Comparison of ENCODE assay signal across 8 cellular contexts in genomic region chr4:22514431-22514830, GRCh38. TPM values are rescaled to one million over a fixed set of nuclear protein-coding genes. Genes with fewer than 3 reads are reported as not detected.
DNase-seq lines count a peak whose midpoint lies in the region; ATAC-seq and TF ChIP-seq lines count a peak whose summit lies in the region.

No MANE protein-coding gene starts in this region.

- H2BK120ac ChIP-seq in mesendoderm (ENCODE audit: low read depth, low read length): no peak overlapping the region

- H2BK5ac ChIP-seq in mesendoderm (ENCODE audit: low read length): no peak overlapping the region

- no peak overlapping the region for H2AK5ac ChIP-seq in mesendoderm (ENCODE audit: low read length)

- peak overlapping the region; percentile 91 for H3K56ac ChIP-seq in mesendoderm (ENCODE audit: low read length)

- BruUV-seq in mammary epithelial cell (replicated peaks; lab: Mats Ljungman, UMichigan): TSS peak; percentile 36

- H3K79me2 ChIP-seq in mammary epithelial cell (ENCODE audit: insufficient read depth, low read length): peaks cover 59% of the 10 kb centered on the region
- peaks cover 52% of the 10 kb centered on the region for H3K79me2 ChIP-seq in mesendoderm (ENCODE audit: control insufficient read depth, insufficient read depth, low read length)

- H3K9me3 ChIP-seq in right atrium auricular region: no peaks in the 10 kb centered on the region
- no peaks in the 10 kb centered on the region for H3K9me3 ChIP-seq in mammary epithelial cell (replicated peaks; ENCODE audit: insufficient read depth, low read length)
- no peaks in the 10 kb centered on the region for H3K9me3 ChIP-seq in vagina

- H3K4me3 ChIP-seq in right atrium auricular region (peak overlapping the region; percentile 45 to 59), mammary epithelial cell (replicated peaks in 1 of 3; ENCODE audit: insufficient read depth in 1 of 3, low read depth in 2 of 3, low read length in 3 of 3) (peak overlapping the region; percentile 69 to 70 (median 70)), mesendoderm (ENCODE audit: low read length) (peak overlapping the region; percentile 46), vagina (peak overlapping the region; percentile 48 to 62)

- in situ Hi-C loops in mammary epithelial cell (cut with MboI; ENCODE audit: low sequenced_read_pairs in 2 of 2): no loop called here

- H2AFZ ChIP-seq in mammary epithelial cell (ENCODE audit: low read depth, low read length): peak overlapping the region; percentile 88

- WGBS in mammary epithelial cell (ENCODE audit: low coverage, missing lambda C conversion rate): 7% methylated on average over 5 of the region's 5 CpGs
- WGBS in mesendoderm (ENCODE audit: extremely low coverage, insufficient coverage, low lambda C conversion rate): no CpG with 5 or more reads among the region's 5 CpGs

- H3K27me3 ChIP-seq in right atrium auricular region: no peaks in the 10 kb centered on the region
- no peaks in the 10 kb centered on the region for H3K27me3 ChIP-seq in mammary epithelial cell (ENCODE audit: insufficient read depth, low read length)
- no peaks in the 10 kb centered on the region for H3K27me3 ChIP-seq in mesendoderm (ENCODE audit: insufficient read depth, low read length, poor library complexity)
- H3K27me3 ChIP-seq in vagina: no peaks in the 10 kb centered on the region

- no peak for ATAC-seq in Right ventricle myocardium superior (ENCODE audit: poor library complexity)

- intact Hi-C loops in Right ventricle myocardium superior (cut with DNase I) (no loop called here), mammary epithelial cell (cut with micrococcal nuclease) (loop anchor here (1.0 kb wide), 1 partner anchor 30 kb away; no protein-coding TSS in a partner anchor), vagina (cut with DNase I) (no loop called here)

- H4K5ac ChIP-seq in mesendoderm (ENCODE audit: low read length): no peak overlapping the region

- TF ChIP-seq CTCF in right atrium auricular region (IDR thresholded peaks at IDR 0.05) (no peak), mammary epithelial cell (conservative IDR thresholded peaks at IDR 0.05 in 1 of 2, IDR thresholded peaks at IDR 0.05 in 1 of 2; ENCODE audit: extremely low read depth in 1 of 2, insufficient read depth in 1 of 2, low read depth in 1 of 2, low read length in 2 of 2) (no peak), vagina (IDR thresholded peaks at IDR 0.05) (no peak)

- no peak overlapping the region for H2BK15ac ChIP-seq in mesendoderm (replicated peaks; ENCODE audit: low read depth)

- no peak for TF ChIP-seq POLR2A in vagina (IDR thresholded peaks at IDR 0.05)

- H4K8ac ChIP-seq in mesendoderm (ENCODE audit: low read depth, low read length): no peak overlapping the region

- H3K79me1 ChIP-seq in mesendoderm (ENCODE audit: low read length): peaks cover 8% of the 10 kb centered on the region

- H3K27ac ChIP-seq in right atrium auricular region: peak overlapping the region; percentile 69 to 80
- peak overlapping the region; percentile 87 for H3K27ac ChIP-seq in mammary epithelial cell (ENCODE audit: insufficient read depth, low read depth, low read length)
- H3K27ac ChIP-seq in mesendoderm (ENCODE audit: low read depth, low read length): no peak overlapping the region
- H3K27ac ChIP-seq in vagina: peak overlapping the region; percentile 61

- H3K4me2 ChIP-seq in mammary epithelial cell (ENCODE audit: insufficient read depth, low read depth, low read length) (peak overlapping the region; percentile 78), mesendoderm (ENCODE audit: low read length) (peak overlapping the region; percentile 71)

- H3K4me1 ChIP-seq in right atrium auricular region: peaks cover 0 to 12% of the 10 kb centered on the region in 2 donors
- peaks cover 15% of the 10 kb centered on the region for H3K4me1 ChIP-seq in mammary epithelial cell (ENCODE audit: insufficient read depth, low read length)
- peaks cover 8% of the 10 kb centered on the region for H3K4me1 ChIP-seq in mesendoderm (ENCODE audit: control insufficient read depth, low read depth, low read length)
- peaks cover 28% of the 10 kb centered on the region for H3K4me1 ChIP-seq in vagina

- CTCF ChIA-PET in mammary epithelial cell (lab: Charles Lee; ENCODE audit: low non-redundant PET): no interaction called here

- H4K20me1 ChIP-seq in mammary epithelial cell (ENCODE audit: insufficient read depth, low read length): no peaks in the 10 kb centered on the region

- H3K23ac ChIP-seq in mesendoderm (ENCODE audit: low read length): no peak overlapping the region

- H3K18ac ChIP-seq in mesendoderm (ENCODE audit: low read length): no peak overlapping the region

- H3K4ac ChIP-seq in mesendoderm (ENCODE audit: low read depth, low read length): no peak overlapping the region

- H3K9ac ChIP-seq in mammary epithelial cell (ENCODE audit: insufficient read depth, low read length) (peak overlapping the region; percentile 90), mesendoderm (ENCODE audit: low read length) (peak overlapping the region; percentile 78)

- H3K36me3 ChIP-seq in right atrium auricular region: no peaks in the 10 kb centered on the region
- no peaks in the 10 kb centered on the region for H3K36me3 ChIP-seq in mammary epithelial cell (ENCODE audit: insufficient read depth, low read length)
- H3K36me3 ChIP-seq in mesendoderm (ENCODE audit: control insufficient read depth, insufficient read depth, low read length): no peaks in the 10 kb centered on the region
- H3K36me3 ChIP-seq in vagina: no peaks in the 10 kb centered on the region

- dilution Hi-C loops in mammary epithelial cell (cut with HindIII; ENCODE audit: low sequenced_read_pairs): no loop called here

- DNase-seq in right atrium auricular region (ENCODE audit: low spot score): no peak
- no peak for DNase-seq in Right ventricle myocardium superior
- DNase-seq in mammary epithelial cell: no peak
- DNase-seq in mesendoderm: no peak
- DNase-seq in vagina (ENCODE audit: extremely low spot score in 2 of 2): no peak
- no peak for DNase-seq in SHP77 treated with DMSO at 0.1 percent for 48 hours (lab: John Stamatoyannopoulos, UW)
- no peak for DNase-seq in NCI-H2227 (lab: John Stamatoyannopoulos, UW; ENCODE audit: unreplicated experiment)
- no peak for DNase-seq in NCI-H2171 (lab: John Stamatoyannopoulos, UW)

RNA-seq across cellular contexts. Expression of gene ADGRA3, which starts 1.4 kb away (rescaled TPM):
- total RNA-seq in right atrium auricular region: 10 to 100 TPM; 27.8 to 28.3 TPM
- total RNA-seq in Right ventricle myocardium superior: 34.3 TPM
- total RNA-seq in mammary epithelial cell: 10 to 100 TPM; 48.0 to 66.8 TPM
- polyA plus RNA-seq in mammary epithelial cell: 35.2 TPM
- 138 TPM for polyA minus RNA-seq in mammary epithelial cell
- polyA plus RNA-seq in mesendoderm (2013, experiment 1 of 2): 43.1 TPM
- 41.8 TPM for polyA plus RNA-seq in mesendoderm (2013, experiment 2 of 2)
- total RNA-seq in vagina: 23.3 TPM
